ENCODE assay signal across 13 cellular contexts in genomic region chr7:157687845-157688244, GRCh38.
"Had no signal": no experiment of that assay in that cellular context is flagged by ENCODE, and none has a peak within 500 bp of the region (broad histone marks: within the 10 kb centered on the region; RNA-seq: fewer than 3 reads in every experiment).

No MANE protein-coding gene starts in this region.

- DNase-seq: activated CD4-positive, alpha-beta T cell treated with anti-CD3 and anti-CD28 coated beads for 36 hours; activated naive CD4-positive, alpha-beta T cell treated with Interleukin-2 at 50 U/mL for 16 hours; amygdala; hippocampal formation; left cardiac atrium; naive B cell; stimulated activated CD4-positive, alpha-beta T cell treated with anti-CD3 and anti-CD28 coated beads, Interleukin-2, amount 100 ng/mL, for 48 hours; stimulated activated naive CD8-positive, alpha-beta T cell treated with anti-CD3 and anti-CD28 coated beads, Interleukin-15, Interleukin-2, amounts not matched to agents 100 U/mL and 50 U/mL, for 24 hours; T-cell had no signal

- H3K27ac ChIP-seq: ovary, upper lobe of right lung, VCaP had no signal

- H3K4me3 ChIP-seq: ovary, upper lobe of right lung had no signal

- ATAC-seq: activated CD4-positive, alpha-beta T cell treated with anti-CD3 and anti-CD28 coated beads for 36 hours; left cardiac atrium; stimulated activated naive CD8-positive, alpha-beta T cell treated with anti-CD3 and anti-CD28 coated beads, Interleukin-15, Interleukin-2, amounts not matched to agents 100 U/mL and 50 U/mL, for 24 hours; T-cell; upper lobe of right lung had no signal

- H3K9me3 ChIP-seq: ovary, upper lobe of right lung had no signal

- H3K9me3 Mint-ChIP-seq: activated T-helper 1 cell treated with anti-CD3 and anti-CD28 coated beads, Interleukin-12 subunit alpha, Interleukin-12 subunit beta, Interleukin-2, Interleukin-4 antibody, amounts not matched to agents 30 ng/mL and 10 ng/mL and 1 ng/mL, durations not matched to agents 14 hours and 24 hours and 36 hours; naive B cell; T-cell had no signal

- H3K4me3 Mint-ChIP-seq: activated CD4-positive, alpha-beta T cell treated with anti-CD3 and anti-CD28 coated beads for 36 hours had no signal

- H3K36me3 ChIP-seq: ovary, upper lobe of right lung had no signal

- H3K36me3 Mint-ChIP-seq: naive B cell, T-cell had no signal

- H3K27ac Mint-ChIP-seq: activated CD4-positive, alpha-beta T cell treated with anti-CD3 and anti-CD28 coated beads for 36 hours; activated T-helper 1 cell treated with anti-CD3 and anti-CD28 coated beads, Interleukin-12 subunit alpha, Interleukin-12 subunit beta, Interleukin-2, Interleukin-4 antibody, amounts not matched to agents 30 ng/mL and 10 ng/mL and 1 ng/mL, durations not matched to agents 14 hours and 24 hours and 36 hours; naive B cell; T-cell had no signal
